18 cellular contexts compared by ENCODE assay signal in the genomic region with DNA sequence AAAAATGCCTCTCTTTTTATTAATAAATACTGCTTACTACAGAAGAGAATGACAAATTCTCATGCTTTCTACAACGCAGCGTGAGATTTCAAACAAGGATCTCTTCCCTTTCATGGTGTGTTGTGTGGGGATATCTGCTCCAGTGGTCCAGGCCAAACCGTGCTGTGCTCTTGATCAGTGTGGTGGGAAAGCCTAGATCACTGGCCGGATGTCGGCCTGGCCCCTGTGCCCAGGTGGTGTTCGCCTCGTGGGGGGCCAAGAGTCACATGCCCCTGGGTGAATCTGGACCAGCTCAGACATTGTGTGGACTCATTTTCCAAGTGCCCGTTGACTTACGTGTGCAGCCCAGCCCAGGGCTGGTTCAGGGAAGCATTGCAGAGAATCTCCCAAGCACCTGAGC. TPM values are rescaled to one million over a fixed set of nuclear protein-coding genes. Genes with fewer than 3 reads are reported as not detected.
"Had no signal": no experiment of that assay in that cellular context is flagged by ENCODE, and none has a peak within 500 bp of the region (broad histone marks: within the 10 kb centered on the region; RNA-seq: fewer than 3 reads in every experiment).

No MANE protein-coding gene starts in this region.

- H3K4me3 ChIP-seq: colonic mucosa, hepatocyte, mucosa of descending colon, right atrium auricular region, smooth muscle cell, tibial nerve had no signal

- H3K27ac Mint-ChIP-seq: endodermal cell had no signal

- H3K4me3 Mint-ChIP-seq: endodermal cell had no signal

- H3K79me2 ChIP-seq: hepatocyte had no signal

- H3K36me3 ChIP-seq: colonic mucosa, right atrium auricular region, tibial nerve had no signal

- DNase-seq: colonic mucosa; dermis blood vessel endothelial cell; endodermal cell; erythroblast; foreskin melanocyte; head of caudate nucleus; kidney glomerular epithelial cell; mucosa of descending colon; naive thymus-derived CD8-positive, alpha-beta T cell; stimulated activated CD4-positive, alpha-beta T cell treated with anti-CD3 and anti-CD28 coated beads, Interleukin-2, amount 100 ng/mL, for 48 hours; stimulated activated naive CD4-positive, alpha-beta T cell treated with Interleukin-2 at 50 U/mL for 16 hours had no signal

- FAIRE-seq: endothelial cell of umbilical vein had no signal

- H3K4me2 ChIP-seq: hepatocyte, smooth muscle cell had no signal

- H2AFZ ChIP-seq: hepatocyte had no signal

- ATAC-seq: left lobe of liver; mucosa of descending colon; naive thymus-derived CD8-positive, alpha-beta T cell had no signal

- H3K9me3 ChIP-seq: colonic mucosa, mucosa of descending colon, right atrium auricular region had no signal

- H3K4me1 ChIP-seq: colonic mucosa had no signal

- H3K9me3 Mint-ChIP-seq: endodermal cell, neural crest cell had no signal

- H3K27ac ChIP-seq: colonic mucosa, hepatocyte, right atrium auricular region, tibial nerve had no signal

RNA-seq across cellular contexts. Expression of a gene that starts 4.3 kb away (rescaled TPM):
- total RNA-seq: left lobe of liver had no signal
